Comparison of ENCODE assay signal across 8 cellular contexts in the genomic region with DNA sequence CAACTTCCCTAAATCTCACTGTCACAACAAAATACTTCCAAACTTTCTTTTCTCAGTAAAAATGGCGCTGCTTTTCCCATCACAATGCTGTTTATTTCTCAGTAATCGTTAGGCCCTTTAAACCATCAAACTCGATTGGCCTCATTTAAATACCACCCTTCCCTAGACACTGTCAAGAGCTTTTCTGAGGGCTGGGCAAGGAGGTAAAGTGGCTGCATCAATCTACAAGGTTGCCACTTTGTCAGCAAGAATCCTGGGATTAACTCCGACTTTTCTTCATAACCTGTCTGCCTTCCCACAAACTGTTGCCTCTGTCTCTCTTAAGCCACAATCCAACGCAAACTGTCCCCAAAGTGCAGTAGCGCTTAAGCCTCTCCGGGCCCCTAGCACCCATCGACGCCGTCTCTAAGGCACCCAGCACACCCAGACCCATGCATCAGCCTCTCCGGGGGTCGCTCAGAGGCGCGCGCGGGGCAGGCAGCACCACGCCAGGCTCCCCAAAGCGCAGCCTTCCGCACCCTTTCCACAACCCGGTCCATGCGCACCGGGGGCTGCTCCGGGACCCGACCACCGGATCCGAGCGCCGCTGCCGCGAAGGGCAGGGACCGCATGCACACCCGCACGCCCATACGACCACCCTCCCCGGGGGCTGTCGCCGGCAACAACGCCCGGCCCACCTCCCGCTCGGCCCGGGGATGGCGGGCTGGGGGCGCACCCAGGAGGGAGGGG. TPM values are rescaled to one million over a fixed set of nuclear protein-coding genes. Genes with fewer than 3 reads are reported as not detected.
DNase-seq lines count a peak whose midpoint lies in the region; ATAC-seq, FAIRE-seq and TF ChIP-seq lines count a peak whose summit lies in the region.

No MANE protein-coding gene starts in this region.

- H3K4me1 ChIP-seq in HUES6 (ENCODE audit: control insufficient read depth, insufficient read depth, low read length), result peaks cover 19% of the 10 kb centered on the region

- peak overlapping the region; percentile 72 for H3K9ac ChIP-seq in HUES6 (ENCODE audit: low read length)

- no peaks in the 10 kb centered on the region for H3K9me3 Mint-ChIP-seq in activated CD4-positive, alpha-beta T cell treated with anti-CD3 and anti-CD28 coated beads, Interleukin-2, amount 10 ng/mL, durations not matched to agents 7 days and 5 days
- H3K9me3 Mint-ChIP-seq in naive B cell, result no peaks in the 10 kb centered on the region

- no peak for TF ChIP-seq CTCF in GM13976 (IDR thresholded peaks at IDR 0.05; ENCODE audit: borderline replicate concordance, control extremely low read depth, extremely low read depth, insufficient read depth, missing control alignments)
- TF ChIP-seq CTCF in epithelial cell of proximal tubule (conservative IDR thresholded peaks at IDR 0.05; ENCODE audit: low read depth, low read length), result no peak

- in situ Hi-C loops in GM13976 (cut with MboI; ENCODE audit: low sequenced_read_pairs, unreplicated experiment), result no loop called here

- H3K36me3 ChIP-seq in HUES6 (ENCODE audit: control insufficient read depth, insufficient read depth, low read length), result no peaks in the 10 kb centered on the region

- H3K4me3 ChIP-seq in HUES6 (ENCODE audit: low read depth, low read length) (peak overlapping the region; percentile 94), epithelial cell of proximal tubule (ENCODE audit: low read depth, low read length) (peak overlapping the region; percentile 70)

- peaks cover 16% of the 10 kb centered on the region for H3K27me3 ChIP-seq in HUES6 (ENCODE audit: control insufficient read depth, insufficient read depth, low read length)

- H3K27ac ChIP-seq in HUES6 (ENCODE audit: low read depth, low read length), result no peak overlapping the region

- no peak overlapping the region for H3K27ac Mint-ChIP-seq in activated CD4-positive, alpha-beta T cell treated with anti-CD3 and anti-CD28 coated beads, Interleukin-2, amount 10 ng/mL, durations not matched to agents 7 days and 5 days
- peak overlapping the region in 3 of 6 donors; percentile 24 to 94 (median 84) for H3K27ac Mint-ChIP-seq in naive B cell

- peaks cover 20% of the 10 kb centered on the region for H3K4me1 Mint-ChIP-seq in activated CD4-positive, alpha-beta T cell treated with anti-CD3 and anti-CD28 coated beads, Interleukin-2, amount 10 ng/mL, durations not matched to agents 7 days and 5 days
- peaks cover 7 to 19% (median 12%) of the 10 kb centered on the region in 3 donors for H3K4me1 Mint-ChIP-seq in naive B cell

- DNase-seq in GM13976 (ENCODE audit: low spot score), result peak; percentile 32
- DNase-seq in activated CD4-positive, alpha-beta T cell treated with anti-CD3 and anti-CD28 coated beads, Interleukin-2, amount 10 ng/mL, durations not matched to agents 7 days and 5 days, result no peak
- DNase-seq in epithelial cell of proximal tubule (ENCODE audit: low read depth), result no peak
- DNase-seq in naive B cell, result peak; percentile 11
- DNase-seq in urothelium cell line (ENCODE audit: low spot score), result no peak
- DNase-seq in SHP77 treated with DMSO at 0.1 percent for 48 hours (lab: John Stamatoyannopoulos, UW), result no peak

- H3K9me3 ChIP-seq in HUES6 (ENCODE audit: control insufficient read depth, insufficient read depth, low read depth, low read length), result no peaks in the 10 kb centered on the region

- peak; percentile 5 for FAIRE-seq in urothelium cell line (lab: Jason Lieb, UNC)

- peak overlapping the region; percentile 78 for H3K4me3 Mint-ChIP-seq in activated CD4-positive, alpha-beta T cell treated with anti-CD3 and anti-CD28 coated beads, Interleukin-2, amount 10 ng/mL, durations not matched to agents 7 days and 5 days
- peak overlapping the region; percentile 73 to 95 (median 88) for H3K4me3 Mint-ChIP-seq in naive B cell

- peaks cover 7% of the 10 kb centered on the region for H3K27me3 Mint-ChIP-seq in activated CD4-positive, alpha-beta T cell treated with anti-CD3 and anti-CD28 coated beads, Interleukin-2, amount 10 ng/mL, durations not matched to agents 7 days and 5 days
- peaks cover 0 to 12% (median 7%) of the 10 kb centered on the region in 3 donors for H3K27me3 Mint-ChIP-seq in naive B cell

- peak in 1 of 2 donors; percentile 4 for ATAC-seq in naive B cell (ENCODE audit: low read depth in 2 of 2)
- ATAC-seq in HG03521 (IDR thresholded peaks at IDR 0.05; ENCODE audit: unreplicated experiment), result no peak

- H3K36me3 Mint-ChIP-seq in activated CD4-positive, alpha-beta T cell treated with anti-CD3 and anti-CD28 coated beads, Interleukin-2, amount 10 ng/mL, durations not matched to agents 7 days and 5 days (ENCODE audit: low read depth), result no peaks in the 10 kb centered on the region
- H3K36me3 Mint-ChIP-seq in naive B cell, result no peaks in the 10 kb centered on the region

- CTCF ChIA-PET in activated CD4-positive, alpha-beta T cell treated with anti-CD3 and anti-CD28 coated beads, Interleukin-2, amount 10 ng/mL, durations not matched to agents 7 days and 5 days (lab: Charles Lee), result interaction anchor here (1.2 kb wide), 1 partner anchor 140 kb away, joined by 4 read pairs; no protein-coding TSS in a partner anchor

- POLR2A ChIA-PET in activated CD4-positive, alpha-beta T cell treated with anti-CD3 and anti-CD28 coated beads, Interleukin-2, amount 10 ng/mL, durations not matched to agents 7 days and 5 days (lab: Charles Lee), result interaction anchor here (1.0 kb wide), 1 partner anchor 9 kb away, joined by 3 read pairs; no protein-coding TSS in a partner anchor

RNA-seq across cellular contexts. Expression of gene MBOAT2, which starts 0.7 kb away (rescaled TPM):
- total RNA-seq in activated CD4-positive, alpha-beta T cell treated with anti-CD3 and anti-CD28 coated beads, Interleukin-2, amount 10 ng/mL, durations not matched to agents 7 days and 5 days, result 10 to 100 TPM in 1 of 2 experiments, 1 to 10 TPM in 1; 8.8 to 10.6 TPM
- 23.3 and 34.9 TPM in 2 replicates for total RNA-seq in epithelial cell of proximal tubule
- 1 to 10 TPM in 1 of 6 donors, under 1 TPM in 3, not detected in 2; 0.07 to 1.5 (median 0.18) TPM for polyA plus RNA-seq in naive B cell (ENCODE audit: low read depth in 6 of 6)

Comparison
In these comparisons a context has a peak if more than half of its experiments do, and no peak if none do; other contexts are left out.
1. DNase-seq: peak in GM13976 (single experiment) and naive B cell (single experiment); none in activated CD4-positive, alpha-beta T cell treated with anti-CD3 and anti-CD28 coated beads, Interleukin-2, amount 10 ng/mL, durations not matched to agents 7 days and 5 days (single experiment), epithelial cell of proximal tubule (single experiment), urothelium cell line (single experiment) and SHP77 treated with DMSO at 0.1 percent for 48 hours (single experiment).